In the genomic region with DNA sequence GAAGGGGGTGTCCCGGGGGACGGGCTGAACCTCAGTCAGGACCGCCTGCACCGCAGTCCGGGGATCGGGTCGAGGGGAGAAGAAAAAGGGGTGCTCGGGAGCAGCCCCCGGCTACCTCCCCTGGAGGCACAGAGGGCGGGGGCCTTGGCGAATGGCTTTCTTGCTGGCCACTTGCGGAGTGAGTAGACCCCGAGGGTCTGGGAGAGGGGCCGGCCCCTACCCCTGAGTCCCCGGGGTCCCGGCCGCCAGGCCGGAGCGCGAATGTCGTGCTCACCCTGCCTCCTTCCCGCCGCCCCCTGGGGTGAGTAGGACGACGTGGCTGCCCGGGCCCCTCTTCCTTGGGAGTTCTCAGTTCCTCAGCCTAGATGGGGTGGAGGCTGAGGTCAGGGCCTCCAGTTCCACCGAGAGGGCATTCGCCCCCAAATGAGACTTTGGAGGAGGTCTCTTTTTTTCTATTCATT, we compare ENCODE assay signal across 8 cellular contexts.
DNase-seq lines count a peak whose midpoint lies in the region; ATAC-seq and TF ChIP-seq lines count a peak whose summit lies in the region.

No MANE protein-coding gene starts in this region.

- no peaks in the 10 kb centered on the region for H3K36me3 Mint-ChIP-seq in natural killer cell treated with Interleukin-12 subunit alpha and Interleukin-12 subunit beta and Interleukin-15 and Interleukin-18, amount 100 ng/mL, for 72 hours

- peak; percentile 9 for ATAC-seq in HG02981 (IDR thresholded peaks at IDR 0.05; ENCODE audit: unreplicated experiment)
- peak in 1 of 2 donors; percentile 32 for ATAC-seq in natural killer cell treated with Interleukin-12 subunit alpha and Interleukin-12 subunit beta and Interleukin-15 and Interleukin-18, amount 100 ng/mL, for 72 hours

- DNase-seq in stimulated activated CD8-positive, alpha-beta memory T cell treated with anti-CD3 and anti-CD28 coated beads, Interleukin-12 subunit alpha, Interleukin-12 subunit beta, amount 100 ng/mL, for 24 hours (ENCODE audit: extremely low read depth), result peak; percentile 1
- no peak for DNase-seq in stimulated activated CD8-positive, alpha-beta memory T cell treated with anti-CD3 and anti-CD28 coated beads, Interleukin-4, amount 100 ng/mL, for 48 hours
- DNase-seq in RPMI7951 (ENCODE audit: low read depth) (peak; percentile 33), erythroblast (lab: John Stamatoyannopoulos, UW) (peak; percentile 72 to 74), NCI-H446 (lab: John Stamatoyannopoulos, UW) (no peak), Ammon's horn (ENCODE audit: low spot score) (no peak)
- DNase-seq in natural killer cell treated with Interleukin-12 subunit alpha and Interleukin-12 subunit beta and Interleukin-15 and Interleukin-18, amount 100 ng/mL, for 72 hours (ENCODE audit: low spot score), result no peak

- TF ChIP-seq POLR2A in erythroblast (IDR thresholded peaks at IDR 0.05; ENCODE audit: low read length), result peak; percentile 39

- peak overlapping the region; percentile 85 for H3K4me3 Mint-ChIP-seq in natural killer cell treated with Interleukin-12 subunit alpha and Interleukin-12 subunit beta and Interleukin-15 and Interleukin-18, amount 100 ng/mL, for 72 hours

- H3K27ac Mint-ChIP-seq in natural killer cell treated with Interleukin-12 subunit alpha and Interleukin-12 subunit beta and Interleukin-15 and Interleukin-18, amount 100 ng/mL, for 72 hours, result peak overlapping the region; percentile 49 to 77

- H3K27me3 Mint-ChIP-seq in natural killer cell treated with Interleukin-12 subunit alpha and Interleukin-12 subunit beta and Interleukin-15 and Interleukin-18, amount 100 ng/mL, for 72 hours, result no peaks in the 10 kb centered on the region

- no peaks in the 10 kb centered on the region for H3K9me3 Mint-ChIP-seq in natural killer cell treated with Interleukin-12 subunit alpha and Interleukin-12 subunit beta and Interleukin-15 and Interleukin-18, amount 100 ng/mL, for 72 hours

- H3K4me1 Mint-ChIP-seq in natural killer cell treated with Interleukin-12 subunit alpha and Interleukin-12 subunit beta and Interleukin-15 and Interleukin-18, amount 100 ng/mL, for 72 hours (ENCODE audit: low read depth in 2 of 2), result peaks cover 30 to 34% of the 10 kb centered on the region in 2 donors

Comparison
In these comparisons a context has a peak if more than half of its experiments do, and no peak if none do; other contexts are left out.
1. DNase-seq: peak in stimulated activated CD8-positive, alpha-beta memory T cell treated with anti-CD3 and anti-CD28 coated beads, Interleukin-12 subunit alpha, Interleukin-12 subunit beta, amount 100 ng/mL, for 24 hours (single experiment), RPMI7951 (single experiment) and erythroblast (2 of 2); none in stimulated activated CD8-positive, alpha-beta memory T cell treated with anti-CD3 and anti-CD28 coated beads, Interleukin-4, amount 100 ng/mL, for 48 hours (single experiment), natural killer cell treated with Interleukin-12 subunit alpha and Interleukin-12 subunit beta and Interleukin-15 and Interleukin-18, amount 100 ng/mL, for 72 hours (single experiment), NCI-H446 (0 of 2) and Ammon's horn (single experiment).